ENCODE assay signal across 14 cellular contexts in the genomic region with DNA sequence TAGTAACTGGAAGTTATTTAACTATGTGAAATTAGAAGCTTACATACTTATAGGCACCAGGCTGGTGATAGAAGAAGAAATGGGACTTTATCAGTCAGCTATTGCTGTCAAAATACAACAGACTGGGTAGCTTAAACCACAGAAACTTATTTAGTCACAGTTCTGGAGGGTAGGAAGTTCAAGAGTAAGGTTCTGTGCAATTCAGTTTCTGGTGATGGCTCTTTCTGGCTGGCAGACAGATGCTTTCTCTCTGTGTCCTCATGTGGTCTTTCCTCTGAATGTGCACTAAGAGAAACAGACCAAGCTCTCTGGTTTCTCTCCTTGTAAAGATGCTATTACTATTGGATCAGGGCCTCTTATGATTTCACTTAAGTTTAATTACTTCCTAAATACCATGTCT.
A peak's percentile ranks its signal among the peaks of the same experiment; 100 is the strongest.
DNase-seq lines count a peak whose midpoint lies in the region; ATAC-seq and TF ChIP-seq lines count a peak whose summit lies in the region.
"Had no signal": no experiment of that assay in that cellular context is flagged by ENCODE, and none has a peak within 500 bp of the region (broad histone marks: within the 10 kb centered on the region; RNA-seq: fewer than 3 reads in every experiment).

No MANE protein-coding gene starts in this region.

- DNase-seq in epidermal melanocyte (ENCODE audit: insufficient read length, low spot score) (peak; percentile 20), nucleus accumbens (lab: John Stamatoyannopoulos, UW) (no peak), NCI-H774 (lab: John Stamatoyannopoulos, UW) (no peak), Calu3 (no peak), KBM-7 (no peak)
- DNase-seq: heart right ventricle, NCI-H1048, retina, T-helper 2 cell had no signal

- peak; percentile 85 for ATAC-seq in GM18505 (IDR thresholded peaks at IDR 0.05; ENCODE audit: unreplicated experiment)
- peak; percentile 90 for ATAC-seq in GM21423 (IDR thresholded peaks at IDR 0.05; ENCODE audit: unreplicated experiment)
- peak; percentile 83 for ATAC-seq in HG03159 (IDR thresholded peaks at IDR 0.05; ENCODE audit: unreplicated experiment)
- ATAC-seq: heart right ventricle had no signal

- H3K27me3 Mint-ChIP-seq in Calu3 (ENCODE audit: unreplicated experiment), result no peaks in the 10 kb centered on the region
- H3K27me3 Mint-ChIP-seq: B cell; central memory CD8-positive, alpha-beta T cell had no signal

- TF ChIP-seq POLR2A in GM18505 (IDR thresholded peaks at IDR 0.05; ENCODE audit: borderline replicate concordance, extremely low read depth, insufficient read depth, insufficient read length), result no peak

- intact Hi-C loops in Calu3 (cut with micrococcal nuclease; ENCODE audit: unreplicated experiment), result no loop called here

- CTCF ChIA-PET in Calu3 (lab: Charles Lee), result no interaction called here

- H3K4me1 Mint-ChIP-seq in Calu3 (ENCODE audit: low read depth, unreplicated experiment), result no peaks in the 10 kb centered on the region
- H3K4me1 Mint-ChIP-seq: B cell; central memory CD8-positive, alpha-beta T cell had no signal

- no peaks in the 10 kb centered on the region for H3K36me3 Mint-ChIP-seq in Calu3 (ENCODE audit: insufficient read depth, unreplicated experiment)

- peaks cover 6% of the 10 kb centered on the region for H3K9me3 Mint-ChIP-seq in Calu3 (ENCODE audit: low read depth, unreplicated experiment)

- no TSS peak for BruUV-seq in Calu3 (replicated peaks; lab: Mats Ljungman, UMichigan)

- TF ChIP-seq CTCF in Calu3 (IDR thresholded peaks at IDR 0.05; ENCODE audit: unreplicated experiment), result no peak

- H3K27ac Mint-ChIP-seq in Calu3 (ENCODE audit: unreplicated experiment), result no peak overlapping the region
- H3K27ac Mint-ChIP-seq: B cell had no signal

- no peak overlapping the region for H3K4me3 Mint-ChIP-seq in Calu3 (ENCODE audit: low read depth, unreplicated experiment)
- H3K4me3 Mint-ChIP-seq: B cell; central memory CD8-positive, alpha-beta T cell had no signal

- in situ Hi-C loops in KBM-7 (cut with MboI; ENCODE audit: low pct_unique_long_range_greater_than_20kb, low sequenced_read_pairs), result no loop called here
